ENCODE assay signal across 20 cellular contexts in genomic region chr2:237355726-237356125, GRCh38.
"Had no signal": no experiment of that assay in that cellular context is flagged by ENCODE, and none has a peak within 500 bp of the region (broad histone marks: within the 10 kb centered on the region; RNA-seq: fewer than 3 reads in every experiment).

No MANE protein-coding gene starts in this region.

- H3K36me3 Mint-ChIP-seq: natural killer cell, WTC11 had no signal

- H3K27me3 ChIP-seq: gastrocnemius medialis, pancreas had no signal

- H3K4me3 Mint-ChIP-seq: activated CD4-positive, alpha-beta memory T cell treated with anti-CD3 and anti-CD28 coated beads for 36 hours; activated CD4-positive, alpha-beta T cell treated with anti-CD3 and anti-CD28 coated beads for 36 hours; activated naive CD4-positive, alpha-beta T cell treated with anti-CD3 and anti-CD28 coated beads for 36 hours; activated T-helper 17 cell treated with anti-CD3 and anti-CD28 coated beads, Interleukin-2, amount 50 U/mL, for 72 hours; natural killer cell; T-helper 2 cell treated with Interferon-gamma antibody and Interleukin-4, amounts not matched to agents 5 μg/mL and 100 μg/mL, for 36 hours; type B pancreatic cell; WTC11 had no signal

- H3K36me3 ChIP-seq: gastrocnemius medialis, pancreas had no signal

- H3K4me1 Mint-ChIP-seq: activated CD4-positive, alpha-beta T cell treated with anti-CD3 and anti-CD28 coated beads for 36 hours; activated T-helper 17 cell treated with anti-CD3 and anti-CD28 coated beads, Interleukin-2, amount 50 U/mL, for 72 hours; natural killer cell had no signal

- H3K4me3 ChIP-seq: gastrocnemius medialis, heart left ventricle, mucosa of descending colon, pancreas had no signal

- H3K27ac ChIP-seq: gastrocnemius medialis, pancreas had no signal

- DNase-seq: activated CD4-positive, alpha-beta memory T cell treated with anti-CD3 and anti-CD28 coated beads for 36 hours; activated CD4-positive, alpha-beta T cell treated with anti-CD3 and anti-CD28 coated beads for 36 hours; activated naive CD4-positive, alpha-beta T cell treated with anti-CD3 and anti-CD28 coated beads for 36 hours; activated T-cell treated with anti-CD3 and anti-CD28 coated beads, Interleukin-2, amount 50 U/mL, for 1 hour; cerebellar nuclear complex; effector CD4-positive, alpha-beta T cell; gastrocnemius medialis; heart left ventricle; kidney; mucosa of descending colon; natural killer cell; pancreas; stimulated activated CD4-positive, alpha-beta T cell treated with anti-CD3 and anti-CD28 coated beads, Interleukin-2, amount 100 ng/mL, for 24 hours; stimulated activated naive CD4-positive, alpha-beta T cell treated with Interleukin-2 at 50 U/mL for 16 hours; substantia nigra had no signal

- H3K27me3 Mint-ChIP-seq: activated CD4-positive, alpha-beta memory T cell treated with anti-CD3 and anti-CD28 coated beads for 36 hours; activated CD4-positive, alpha-beta T cell treated with anti-CD3 and anti-CD28 coated beads for 36 hours; activated T-helper 17 cell treated with anti-CD3 and anti-CD28 coated beads, Interleukin-2, amount 50 U/mL, for 72 hours had no signal

- ATAC-seq: activated CD4-positive, alpha-beta T cell treated with anti-CD3 and anti-CD28 coated beads for 36 hours; activated T-helper 17 cell treated with anti-CD3 and anti-CD28 coated beads, Interleukin-2, amount 50 U/mL, for 72 hours; gastrocnemius medialis; left lobe of liver; mucosa of descending colon; natural killer cell; pancreas; WTC11 had no signal

- H3K27ac Mint-ChIP-seq: activated CD4-positive, alpha-beta memory T cell treated with anti-CD3 and anti-CD28 coated beads for 36 hours; activated CD4-positive, alpha-beta T cell treated with anti-CD3 and anti-CD28 coated beads for 36 hours; activated naive CD4-positive, alpha-beta T cell treated with anti-CD3 and anti-CD28 coated beads for 36 hours; activated T-helper 17 cell treated with anti-CD3 and anti-CD28 coated beads, Interleukin-2, amount 50 U/mL, for 72 hours; natural killer cell; T-helper 2 cell treated with Interferon-gamma antibody and Interleukin-4, amounts not matched to agents 5 μg/mL and 100 μg/mL, for 36 hours; type B pancreatic cell; WTC11 had no signal

- H3K9me3 Mint-ChIP-seq: activated CD4-positive, alpha-beta memory T cell treated with anti-CD3 and anti-CD28 coated beads for 36 hours; activated naive CD4-positive, alpha-beta T cell treated with anti-CD3 and anti-CD28 coated beads for 36 hours; activated T-helper 17 cell treated with anti-CD3 and anti-CD28 coated beads, Interleukin-2, amount 50 U/mL, for 72 hours; natural killer cell; T-helper 2 cell treated with Interferon-gamma antibody and Interleukin-4, amounts not matched to agents 5 μg/mL and 100 μg/mL, for 36 hours; type B pancreatic cell; WTC11 had no signal

- H3K9me3 ChIP-seq: gastrocnemius medialis, heart left ventricle, mucosa of descending colon, pancreas had no signal

- H3K4me1 ChIP-seq: pancreas had no signal
